In genomic region chr1:90106271-90106670, GRCh38 we compare ENCODE assay signal across 9 cellular contexts.
"Had no signal": no experiment of that assay in that cellular context is flagged by ENCODE, and none has a peak within 500 bp of the region (broad histone marks: within the 10 kb centered on the region; RNA-seq: fewer than 3 reads in every experiment).

No MANE protein-coding gene starts in this region.

- H3K4me3 ChIP-seq: GM23248, HAP-1, K562 had no signal

- H3K4me1 ChIP-seq: HAP-1 had no signal

- H3K9me3 ChIP-seq: HAP-1 had no signal

- H2AFZ ChIP-seq: GM23248 had no signal

- H3K36me3 ChIP-seq: HAP-1 had no signal

- FAIRE-seq: HTR-8/SVneo, K562 had no signal

- DNase-seq: GM23248, H7, HFFc6, IMR-90, KG1 had no signal

- H3K27ac Mint-ChIP-seq: HFFc6 had no signal

- H3K27ac ChIP-seq: GM23248 had no signal

- H3K4me3 Mint-ChIP-seq: HFFc6 had no signal

- H3K9me3 Mint-ChIP-seq: HFFc6 had no signal

- H3K9ac ChIP-seq: GM23248 had no signal

- ATAC-seq: HCT116, K562 had no signal
